ENCODE assay signal across 11 cellular contexts in the genomic region with DNA sequence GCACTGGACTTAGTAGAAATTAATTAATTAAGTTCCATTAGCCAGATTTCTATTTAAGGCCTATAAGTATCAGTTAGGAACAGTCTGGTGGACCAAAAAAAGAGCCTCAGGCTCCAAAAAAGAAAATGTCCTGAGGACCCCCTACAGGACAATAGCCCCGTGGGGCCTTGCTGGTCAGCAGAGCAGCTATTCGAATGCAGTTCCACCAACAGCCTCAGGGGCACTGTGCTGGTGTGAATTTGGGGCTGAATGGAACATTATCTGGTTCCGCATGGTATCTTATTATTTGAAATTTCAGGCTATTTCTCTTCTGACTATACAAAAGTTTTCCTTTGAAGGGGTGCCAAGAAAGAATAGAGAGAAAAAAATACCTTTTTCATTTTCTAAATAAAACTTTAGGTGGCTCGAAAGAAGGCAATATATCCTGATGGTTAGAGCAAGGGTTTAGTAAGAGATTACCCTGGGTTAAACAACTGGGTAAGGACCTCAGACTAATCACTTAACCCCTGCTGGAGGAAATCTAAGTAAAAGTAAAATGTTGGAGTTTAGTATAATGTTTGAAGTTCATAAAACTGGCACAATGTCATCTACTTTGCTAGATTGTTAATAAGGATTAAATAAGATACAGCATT.
DNase-seq lines count a peak whose midpoint lies in the region; ATAC-seq, FAIRE-seq and TF ChIP-seq lines count a peak whose summit lies in the region.
"Had no signal": no experiment of that assay in that cellular context is flagged by ENCODE, and none has a peak within 500 bp of the region (broad histone marks: within the 10 kb centered on the region; RNA-seq: fewer than 3 reads in every experiment).

No MANE protein-coding gene starts in this region.

- CTCF ChIA-PET in A549 (lab: Yijun Ruan, JAX) (interaction anchor here (0.6 to 1.7 kb wide), 5 partner anchors 8 to 38 kb away, joined by 3 to 5 read pairs (median 5); no protein-coding TSS in a partner anchor), GM10248 (lab: Yijun Ruan, JAX) (interaction anchor here (0.8 to 3.6 kb wide), 18 partner anchors 8 to 340 kb away, joined by 3 to 12 read pairs (median 4); no protein-coding TSS in a partner anchor)

- POLR2A ChIA-PET in A549 (lab: Yijun Ruan, JAX): no interaction called here
- POLR2A ChIA-PET in GM10248 (lab: Yijun Ruan, JAX): no interaction called here

- no peak for FAIRE-seq in A549 (lab: Jason Lieb, UNC)
- FAIRE-seq: G401.6 had no signal

- H3K4me2 ChIP-seq in A549: no peak overlapping the region

- no peak for TF ChIP-seq RAD21 in A549 (conservative IDR thresholded peaks at IDR 0.05 in 1 of 2, IDR thresholded peaks at IDR 0.05 in 1 of 2)

- no peaks in the 10 kb centered on the region for H3K9me3 ChIP-seq in A549

- DNase-seq in A549 (ENCODE audit: low read depth in 1 of 2, low spot score in 1 of 2) (peak; percentile 19 to 44), GM10248 (ENCODE audit: extremely low spot score) (no peak), RKO (ENCODE audit: low spot score) (peak; percentile 23), foreskin keratinocyte (no peak)
- DNase-seq in activated CD8-positive, alpha-beta memory T cell treated with anti-CD3 and anti-CD28 coated beads, Interleukin-2, amount 50 U/mL, for 4 hours: no peak
- DNase-seq: naive thymus-derived CD8-positive, alpha-beta T cell had no signal

- peak in 1 of 2 experiments; percentile 85; a peak in 3 of 6 replicates for ATAC-seq in A549
- no peak for ATAC-seq in foreskin keratinocyte
- no peak for ATAC-seq in GM18870 (IDR thresholded peaks at IDR 0.05; ENCODE audit: unreplicated experiment)
- no peak for ATAC-seq in GM19324 (IDR thresholded peaks at IDR 0.05; ENCODE audit: low FRiP score, unreplicated experiment)
- ATAC-seq in GM21390 (IDR thresholded peaks at IDR 0.05; ENCODE audit: unreplicated experiment): no peak
- ATAC-seq: esophagus mucosa; naive thymus-derived CD8-positive, alpha-beta T cell had no signal

- no peak for TF ChIP-seq EP300 in A549 (IDR thresholded peaks at IDR 0.05)

- WGBS in A549 (ENCODE audit: missing lambda C conversion rate): 61% methylated on average over 4 of the region's 4 CpGs

- no peaks in the 10 kb centered on the region for H3K27me3 ChIP-seq in foreskin keratinocyte

- 0 out of 3 replicates have a peak, but pooled peaks have one; percentile 16 for TF ChIP-seq CTCF in A549 (IDR thresholded peaks at IDR 0.05)
- peak; percentile 24 for TF ChIP-seq CTCF in GM10248 (IDR thresholded peaks at IDR 0.05; ENCODE audit: control extremely low read depth, extremely low read depth, low read depth, missing control alignments)
- peak; percentile 48 for TF ChIP-seq CTCF in foreskin keratinocyte (conservative IDR thresholded peaks at IDR 0.05)

- TF ChIP-seq POLR2A in A549 (IDR thresholded peaks at IDR 0.05; ENCODE audit: low read length): no peak

- H3K4me1 ChIP-seq in A549 (peaks cover 28% of the 10 kb centered on the region), foreskin keratinocyte (peaks cover 25% of the 10 kb centered on the region)

- no peak overlapping the region for H3K27ac ChIP-seq in A549
- H3K27ac ChIP-seq in foreskin keratinocyte: no peak overlapping the region

- no peak overlapping the region for H3K4me3 ChIP-seq in A549

TF ChIP-seq in A549, 52 proteins besides CTCF, POLR2A, EP300 and RAD21:
- TF ChIP-seq RNF2 (IDR thresholded peaks at IDR 0.05; ENCODE audit: borderline replicate concordance, low read depth) (no peak), RFX5 (IDR thresholded peaks at IDR 0.05) (no peak), NFE2L2 (conservative IDR thresholded peaks at IDR 0.05; ENCODE audit: low read length) (no peak), EHF (CRISPR knock-in tag; IDR thresholded peaks at IDR 0.05) (no peak), EHMT2 (IDR thresholded peaks at IDR 0.05; ENCODE audit: low read depth) (no peak), NR3C1 (IDR thresholded peaks at IDR 0.05) (no peak), MAZ (IDR thresholded peaks at IDR 0.05; ENCODE audit: borderline replicate concordance, low read depth, low read length) (no peak), MAFK (IDR thresholded peaks at IDR 0.05; ENCODE audit: partially characterized antibody) (no peak), ZSCAN20 (CRISPR knock-in tag; IDR thresholded peaks at IDR 0.05) (no peak), BHLHE40 (IDR thresholded peaks at IDR 0.05; ENCODE audit: low read depth, low read length) (no peak), TFCP2L1 (CRISPR knock-in tag; IDR thresholded peaks at IDR 0.05) (no peak), PHF8 (IDR thresholded peaks at IDR 0.05; ENCODE audit: borderline replicate concordance, low read depth) (no peak), POLR2AphosphoS2 (conservative IDR thresholded peaks at IDR 0.05; ENCODE audit: low read length) (no peak), JUNB (IDR thresholded peaks at IDR 0.05) (no peak), TP53 (CRISPR knock-in tag; IDR thresholded peaks at IDR 0.05) (no peak), CHD2 (IDR thresholded peaks at IDR 0.05; ENCODE audit: low read length, partially characterized antibody) (no peak), ZFP36 (IDR thresholded peaks at IDR 0.05; ENCODE audit: borderline replicate concordance, partially characterized antibody) (no peak)
- TF ChIP-seq, protein P1, sequence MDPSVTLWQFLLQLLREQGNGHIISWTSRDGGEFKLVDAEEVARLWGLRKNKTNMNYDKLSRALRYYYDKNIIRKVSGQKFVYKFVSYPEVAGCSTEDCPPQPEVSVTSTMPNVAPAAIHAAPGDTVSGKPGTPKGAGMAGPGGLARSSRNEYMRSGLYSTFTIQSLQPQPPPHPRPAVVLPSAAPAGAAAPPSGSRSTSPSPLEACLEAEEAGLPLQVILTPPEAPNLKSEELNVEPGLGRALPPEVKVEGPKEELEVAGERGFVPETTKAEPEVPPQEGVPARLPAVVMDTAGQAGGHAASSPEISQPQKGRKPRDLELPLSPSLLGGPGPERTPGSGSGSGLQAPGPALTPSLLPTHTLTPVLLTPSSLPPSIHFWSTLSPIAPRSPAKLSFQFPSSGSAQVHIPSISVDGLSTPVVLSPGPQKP (IDR thresholded peaks at IDR 0.05; ENCODE audit: low read depth, low read length): no peak
- TF ChIP-seq, protein P2, sequence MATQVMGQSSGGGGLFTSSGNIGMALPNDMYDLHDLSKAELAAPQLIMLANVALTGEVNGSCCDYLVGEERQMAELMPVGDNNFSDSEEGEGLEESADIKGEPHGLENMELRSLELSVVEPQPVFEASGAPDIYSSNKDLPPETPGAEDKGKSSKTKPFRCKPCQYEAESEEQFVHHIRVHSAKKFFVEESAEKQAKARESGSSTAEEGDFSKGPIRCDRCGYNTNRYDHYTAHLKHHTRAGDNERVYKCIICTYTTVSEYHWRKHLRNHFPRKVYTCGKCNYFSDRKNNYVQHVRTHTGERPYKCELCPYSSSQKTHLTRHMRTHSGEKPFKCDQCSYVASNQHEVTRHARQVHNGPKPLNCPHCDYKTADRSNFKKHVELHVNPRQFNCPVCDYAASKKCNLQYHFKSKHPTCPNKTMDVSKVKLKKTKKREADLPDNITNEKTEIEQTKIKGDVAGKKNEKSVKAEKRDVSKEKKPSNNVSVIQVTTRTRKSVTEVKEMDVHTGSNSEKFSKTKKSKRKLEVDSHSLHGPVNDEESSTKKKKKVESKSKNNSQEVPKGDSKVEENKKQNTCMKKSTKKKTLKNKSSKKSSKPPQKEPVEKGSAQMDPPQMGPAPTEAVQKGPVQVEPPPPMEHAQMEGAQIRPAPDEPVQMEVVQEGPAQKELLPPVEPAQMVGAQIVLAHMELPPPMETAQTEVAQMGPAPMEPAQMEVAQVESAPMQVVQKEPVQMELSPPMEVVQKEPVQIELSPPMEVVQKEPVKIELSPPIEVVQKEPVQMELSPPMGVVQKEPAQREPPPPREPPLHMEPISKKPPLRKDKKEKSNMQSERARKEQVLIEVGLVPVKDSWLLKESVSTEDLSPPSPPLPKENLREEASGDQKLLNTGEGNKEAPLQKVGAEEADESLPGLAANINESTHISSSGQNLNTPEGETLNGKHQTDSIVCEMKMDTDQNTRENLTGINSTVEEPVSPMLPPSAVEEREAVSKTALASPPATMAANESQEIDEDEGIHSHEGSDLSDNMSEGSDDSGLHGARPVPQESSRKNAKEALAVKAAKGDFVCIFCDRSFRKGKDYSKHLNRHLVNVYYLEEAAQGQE (IDR thresholded peaks at IDR 0.05): no peak
- TF ChIP-seq, protein P3, sequence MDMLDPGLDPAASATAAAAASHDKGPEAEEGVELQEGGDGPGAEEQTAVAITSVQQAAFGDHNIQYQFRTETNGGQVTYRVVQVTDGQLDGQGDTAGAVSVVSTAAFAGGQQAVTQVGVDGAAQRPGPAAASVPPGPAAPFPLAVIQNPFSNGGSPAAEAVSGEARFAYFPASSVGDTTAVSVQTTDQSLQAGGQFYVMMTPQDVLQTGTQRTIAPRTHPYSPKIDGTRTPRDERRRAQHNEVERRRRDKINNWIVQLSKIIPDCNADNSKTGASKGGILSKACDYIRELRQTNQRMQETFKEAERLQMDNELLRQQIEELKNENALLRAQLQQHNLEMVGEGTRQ (IDR thresholded peaks at IDR 0.05): no peak

Comparison
In these comparisons a context has a peak if more than half of its experiments do, and no peak if none do; other contexts are left out.
1. DNase-seq: peak in A549 (2 of 2) and RKO (single experiment); none in GM10248 (single experiment), foreskin keratinocyte (0 of 2) and activated CD8-positive, alpha-beta memory T cell treated with anti-CD3 and anti-CD28 coated beads, Interleukin-2, amount 50 U/mL, for 4 hours (single experiment).
2. Peak in every context shown above with its lines, with median percentiles within 50 percentile points of each other: CTCF ChIP-seq.